In the genomic region with DNA sequence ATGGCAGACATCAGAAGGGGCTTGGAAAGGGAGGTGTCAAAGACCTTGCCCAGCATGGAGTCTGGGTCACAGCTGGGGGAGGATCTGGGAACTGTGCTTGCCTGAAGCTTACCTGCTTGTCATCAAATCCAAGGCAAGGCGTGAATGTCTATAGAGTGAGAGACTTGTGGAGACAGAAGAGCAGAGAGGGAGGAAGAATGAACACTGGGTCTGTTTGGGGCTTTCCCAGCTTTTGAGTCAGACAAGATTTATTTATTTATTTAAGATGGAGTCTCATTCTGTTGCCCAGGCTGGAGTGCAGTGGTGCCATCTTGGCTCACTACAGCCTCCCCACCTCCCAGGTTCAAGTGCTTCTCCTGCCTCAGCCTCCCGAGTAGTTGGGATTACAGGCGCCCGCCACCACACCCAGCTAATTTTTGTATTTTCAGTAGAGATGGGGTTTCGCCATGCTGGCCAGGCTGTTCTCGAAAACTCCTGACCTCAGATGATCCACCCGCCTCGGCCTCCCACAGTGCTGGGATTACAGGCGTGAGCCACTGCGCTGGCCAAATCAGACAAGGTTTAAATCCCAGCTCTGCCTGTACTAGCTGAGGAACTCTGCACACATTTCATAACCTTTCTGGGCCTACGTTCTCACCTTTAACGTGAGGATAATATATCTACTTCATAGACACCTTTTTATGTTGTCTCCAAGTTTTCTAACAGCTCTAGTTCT, we compare ENCODE assay signal across 11 cellular contexts. TPM values are rescaled to one million over a fixed set of nuclear protein-coding genes. Genes with fewer than 3 reads are reported as not detected.
DNase-seq lines count a peak whose midpoint lies in the region; ATAC-seq, FAIRE-seq and TF ChIP-seq lines count a peak whose summit lies in the region.
"Not testable (repeated sequence)": the region's sequence is repeated elsewhere in the genome, so short reads cannot be mapped to it uniquely, and the experiment has no call there.
"Had no signal": no experiment of that assay in that cellular context is flagged by ENCODE, and none has a peak within 500 bp of the region (broad histone marks: within the 10 kb centered on the region; RNA-seq: fewer than 3 reads in every experiment).

No MANE protein-coding gene starts in this region.

- H3K36me3 ChIP-seq in HepG2 (replicated peaks in 1 of 2; ENCODE audit: control insufficient read depth in 1 of 2, insufficient read depth in 2 of 2, low read length in 2 of 2) = peaks cover 41 to 70% of the 10 kb centered on the region in 2 experiments
- peaks cover 0 to 11% of the 10 kb centered on the region in 2 donors for H3K36me3 ChIP-seq in prostate gland
- peaks cover 50% of the 10 kb centered on the region for H3K36me3 ChIP-seq in suprapubic skin

- H3K9me3 ChIP-seq in CD4-positive, alpha-beta T cell (ENCODE audit: control insufficient read depth, low read length); HepG2 (ENCODE audit: low read length); prostate gland; suprapubic skin: not testable (repeated sequence)

- H3K9ac ChIP-seq in HepG2 (ENCODE audit: insufficient read depth, low read depth, low read length) = not testable (repeated sequence)

- WGBS in HepG2 (ENCODE audit: low lambda C conversion rate) = 98% methylated on average over 6 of the region's 12 CpGs
- WGBS in prostate gland = 65% methylated on average over 12 of the region's 12 CpGs
- 69% methylated on average over 12 of the region's 12 CpGs for WGBS in suprapubic skin

- not testable (repeated sequence) for H3K27me3 Mint-ChIP-seq in CD4-positive, alpha-beta T cell; activated T-cell treated with anti-CD3 and anti-CD28 coated beads, Interleukin-2, amount 50 U/mL, for 24 hours; central memory CD8-positive, alpha-beta T cell

- in situ Hi-C loops in HepG2 (cut with HindIII; ENCODE audit: extremely low pct_ligation_motif_present, low pct_unique_long_range_greater_than_20kb) = not testable (repeated sequence)

- not testable (repeated sequence) for H2AFZ ChIP-seq in HepG2 (ENCODE audit: low read length)

- H3K27ac ChIP-seq in CD4-positive, alpha-beta T cell (ENCODE audit: low read depth, low read length); HepG2 (ENCODE audit: extremely low read length, insufficient read depth, low read length): not testable (repeated sequence)
- H3K27ac ChIP-seq in prostate gland = peak overlapping the region; percentile 59 to 73
- H3K27ac ChIP-seq in suprapubic skin = peak overlapping the region; percentile 71

- H3K4me1 ChIP-seq in HepG2 (ENCODE audit: insufficient read depth, low read length) = peaks cover 29% of the 10 kb centered on the region
- not testable (repeated sequence) for H3K4me1 ChIP-seq in prostate gland (replicated peaks)
- H3K4me1 ChIP-seq in suprapubic skin = peaks cover 54% of the 10 kb centered on the region

- POLR2A ChIA-PET in CD4-positive, alpha-beta T cell (lab: Charles Lee) = interaction anchor here (0.7 to 2.7 kb wide), 3 partner anchors 9 to 56 kb away, joined by 3 to 10 read pairs (median 8); no protein-coding TSS in a partner anchor
- POLR2A ChIA-PET in HepG2 (lab: Yijun Ruan, JAX) = interaction anchor here (1.0 to 13.7 kb wide), 5 partner anchors 10 to 57 kb away, joined by 4 to 480 read pairs (median 12); partner anchors contain the start of genes SERPINF1 and SERPINF2

- H3K4me1 Mint-ChIP-seq in CD4-positive, alpha-beta T cell (ENCODE audit: low read depth) = peaks cover 11% of the 10 kb centered on the region
- H3K4me1 Mint-ChIP-seq in activated T-cell treated with anti-CD3 and anti-CD28 coated beads, Interleukin-2, amount 50 U/mL, for 24 hours (ENCODE audit: low read depth) = peaks cover 17% of the 10 kb centered on the region
- peaks cover 13% of the 10 kb centered on the region for H3K4me1 Mint-ChIP-seq in central memory CD8-positive, alpha-beta T cell

- peak in 1 of 2 experiments; percentile 33; a peak in 1 of 4 replicates for TF ChIP-seq POLR2A in HepG2 (IDR thresholded peaks at IDR 0.05; ENCODE audit: insufficient read depth in 1 of 2, low read depth in 2 of 2, low read length in 2 of 2)
- not testable (repeated sequence) for TF ChIP-seq POLR2A in prostate gland (IDR thresholded peaks at IDR 0.05); suprapubic skin (IDR thresholded peaks at IDR 0.05)

- H4K20me1 ChIP-seq in HepG2 (ENCODE audit: insufficient read depth, low read length) = not testable (repeated sequence)

- not testable (repeated sequence) for TF ChIP-seq RAD21 in HepG2 (CRISPR knock-in tag; IDR thresholded peaks at IDR 0.05)

- H3K27ac Mint-ChIP-seq in CD4-positive, alpha-beta T cell = peak overlapping the region; percentile 51
- H3K27ac Mint-ChIP-seq in activated T-cell treated with anti-CD3 and anti-CD28 coated beads, Interleukin-2, amount 50 U/mL, for 24 hours = peak overlapping the region; percentile 68
- H3K27ac Mint-ChIP-seq in central memory CD8-positive, alpha-beta T cell (ENCODE audit: low read depth) = peak overlapping the region; percentile 44

- H3K4me3 Mint-ChIP-seq in CD4-positive, alpha-beta T cell; activated T-cell treated with anti-CD3 and anti-CD28 coated beads, Interleukin-2, amount 50 U/mL, for 24 hours; central memory CD8-positive, alpha-beta T cell: not testable (repeated sequence)

- H3K79me2 ChIP-seq in HepG2 (ENCODE audit: insufficient read depth, low read length) = not testable (repeated sequence)

- not testable (repeated sequence) for BruUV-seq in HepG2 (replicated peaks; lab: Mats Ljungman, UMichigan)

- not testable (repeated sequence) for FAIRE-seq in HepG2 (lab: Jason Lieb, UNC)

- CTCF ChIA-PET in CD4-positive, alpha-beta T cell (lab: Charles Lee) = interaction anchor here (1.7 kb wide), 1 partner anchor 9 kb away, joined by 3 read pairs; no protein-coding TSS in a partner anchor
- CTCF ChIA-PET in HepG2 (lab: Yijun Ruan, JAX; ENCODE audit: low intra/inter-chr PET ratio, low total read pairs) = not testable (repeated sequence)

- not testable (repeated sequence) for DNase-seq in CD4-positive, alpha-beta T cell; activated T-cell treated with anti-CD3 and anti-CD28 coated beads, Interleukin-2, amount 50 U/mL, for 24 hours; central memory CD8-positive, alpha-beta T cell (ENCODE audit: low spot score in 2 of 2); HepG2 (ENCODE audit: low spot score); prostate gland (ENCODE audit: low spot score); suprapubic skin (ENCODE audit: low spot score in 2 of 2)
- DNase-seq in NCI-H69 (lab: John Stamatoyannopoulos, UW) (peak; percentile 4), Right ventricle myocardium inferior (ENCODE audit: missing footprints) (peak; percentile 57)

- intact Hi-C loops in CD4-positive, alpha-beta T cell (cut with DNase I, micrococcal nuclease); Right ventricle myocardium inferior (cut with DNase I); HepG2 (cut with micrococcal nuclease; ENCODE audit: unreplicated experiment); prostate gland (cut with DNase I): not testable (repeated sequence)

- TF ChIP-seq CTCF in CD4-positive, alpha-beta T cell (IDR thresholded peaks at IDR 0.05); HepG2 (CRISPR knock-in tag; IDR thresholded peaks at IDR 0.05); prostate gland (IDR thresholded peaks at IDR 0.05); suprapubic skin (IDR thresholded peaks at IDR 0.05): not testable (repeated sequence)

- not testable (repeated sequence) for ATAC-seq in CD4-positive, alpha-beta T cell (ENCODE audit: poor library complexity); central memory CD8-positive, alpha-beta T cell (replicated peaks; ENCODE audit: extremely low read depth, poor library complexity, severe bottlenecking); HepG2
- ATAC-seq in Right ventricle myocardium inferior = peak; percentile 62

- not testable (repeated sequence) for H3K4me2 ChIP-seq in HepG2 (ENCODE audit: low read depth, low read length)

- H3K36me3 Mint-ChIP-seq in CD4-positive, alpha-beta T cell (ENCODE audit: low read depth) = not testable (repeated sequence)
- peaks cover 31% of the 10 kb centered on the region for H3K36me3 Mint-ChIP-seq in activated T-cell treated with anti-CD3 and anti-CD28 coated beads, Interleukin-2, amount 50 U/mL, for 24 hours (ENCODE audit: low read depth)
- H3K36me3 Mint-ChIP-seq in central memory CD8-positive, alpha-beta T cell (ENCODE audit: insufficient read depth) = peaks cover 12% of the 10 kb centered on the region

- H3K27me3 ChIP-seq in CD4-positive, alpha-beta T cell (ENCODE audit: control insufficient read depth, insufficient read depth, low read length); HepG2 (ENCODE audit: control insufficient read depth in 1 of 2, insufficient read depth in 2 of 2, low read length in 2 of 2); prostate gland (replicated peaks; ENCODE audit: insufficient read depth); suprapubic skin: not testable (repeated sequence)

- not testable (repeated sequence) for TF ChIP-seq EP300 in HepG2 (IDR thresholded peaks at IDR 0.05; ENCODE audit: low read depth in 2 of 2, low read length in 2 of 2); HepG2 (CRISPR knock-in tag; IDR thresholded peaks at IDR 0.05; ENCODE audit: borderline replicate concordance); suprapubic skin (IDR thresholded peaks at IDR 0.05)

- H3K9me3 Mint-ChIP-seq in CD4-positive, alpha-beta T cell; activated T-cell treated with anti-CD3 and anti-CD28 coated beads, Interleukin-2, amount 50 U/mL, for 24 hours; central memory CD8-positive, alpha-beta T cell: not testable (repeated sequence)

- H3K4me3 ChIP-seq in HepG2 (replicated peaks in 1 of 3; ENCODE audit: insufficient read depth in 1 of 3, low read depth in 2 of 3, low read length in 3 of 3); prostate gland: not testable (repeated sequence)
- H3K4me3 ChIP-seq in suprapubic skin = peak overlapping the region; percentile 5

RNA-seq across cellular contexts. Expression of gene SERPINF1, which starts 11.3 kb away (rescaled TPM):
- total RNA-seq in CD4-positive, alpha-beta T cell = 1 to 10 TPM; 3.0 to 4.8 TPM
- total RNA-seq in Right ventricle myocardium inferior (198 TPM), HepG2 (2016; rRNA removed; fragmentation: Illumina TruSeq; extraction: Trizol) (418 and 853 TPM in 2 replicates), prostate gland (1,000 to 10,000 TPM in 1 of 2 donors, 100 to 1,000 TPM in 1; 119 to 2,127 TPM), suprapubic skin (100 to 1,000 TPM; 146 to 256 (median 194) TPM)
- total RNA-seq in HepG2 (2016; cell fraction: cytosol; rRNA removed; fragmentation: Illumina TruSeq; extraction: Trizol; ENCODE audit: low read depth) = 177 and 189 TPM in 2 replicates
- 427 and 844 TPM in 2 replicates for total RNA-seq in HepG2 (2016; cell fraction: insoluble cytoplasmic fraction; rRNA removed; fragmentation: Illumina TruSeq; extraction: Trizol)
- 209 and 251 TPM in 2 replicates for total RNA-seq in HepG2 (2016; cell fraction: membrane; rRNA removed; fragmentation: Illumina TruSeq; extraction: Trizol)
- total RNA-seq in HepG2 (2016; cell fraction: nucleus; rRNA removed; fragmentation: Illumina TruSeq; extraction: Trizol) = 690 and 808 TPM in 2 replicates
- 2,101 and 2,733 TPM in 2 replicates for polyA plus RNA-seq in HepG2 (2011; rRNA removed)
- 2,219 and 2,408 TPM in 2 replicates for polyA plus RNA-seq in HepG2 (2011; cell fraction: cytosol; rRNA removed)
- 1,095 and 1,323 TPM in 2 replicates for polyA plus RNA-seq in HepG2 (2011; cell fraction: nucleus; rRNA removed)
- polyA plus RNA-seq in HepG2 (2012) = 624 and 785 TPM in 2 replicates
- polyA plus RNA-seq in HepG2 (2016; cell fraction: cytosol; fragmentation: Illumina TruSeq; extraction: Trizol; ENCODE audit: low read depth) = 255 and 290 TPM in 2 replicates
- 625 and 642 TPM in 2 replicates for polyA plus RNA-seq in HepG2 (2016; cell fraction: insoluble cytoplasmic fraction; fragmentation: Illumina TruSeq; extraction: Trizol; ENCODE audit: low read depth)
- polyA plus RNA-seq in HepG2 (2016; cell fraction: membrane; fragmentation: Illumina TruSeq; extraction: Trizol; ENCODE audit: low read depth) = 280 and 299 TPM in 2 replicates
- 1,428 and 1,667 TPM in 2 replicates for polyA plus RNA-seq in HepG2 (2016; cell fraction: nucleus; fragmentation: Illumina TruSeq; extraction: Trizol; ENCODE audit: insufficient read depth, low read depth)
- polyA minus RNA-seq in HepG2 (2011; rRNA and poly(A)+ RNA removed; ENCODE audit: low replicate concordance) = 1.4 and 887 TPM in 2 replicates
- 345 and 528 TPM in 2 replicates for polyA minus RNA-seq in HepG2 (2011; cell fraction: cytosol; rRNA and poly(A)+ RNA removed)
- polyA minus RNA-seq in HepG2 (2011; cell fraction: nucleus; rRNA and poly(A)+ RNA removed) = 167 and 268 TPM in 2 replicates
- total RNA-seq: activated CD4-positive, alpha-beta memory T cell treated with anti-CD3 and anti-CD28 coated beads, Interleukin-2, amount 10 ng/mL, durations not matched to agents 7 days and 5 days had no signal

RNA-seq across cellular contexts. Expression of gene SERPINF2, which starts 30.5 kb away (rescaled TPM):
- total RNA-seq in CD4-positive, alpha-beta T cell = under 1 TPM; 0.49 to 0.59 TPM
- total RNA-seq in Right ventricle myocardium inferior (0.73 TPM), HepG2 (2016; rRNA removed; fragmentation: Illumina TruSeq; extraction: Trizol) (123 and 309 TPM in 2 replicates), prostate gland (10 to 100 TPM; 30.4 to 56.1 TPM), suprapubic skin (1 to 10 TPM; 3.9 to 7.4 (median 5.9) TPM)
- total RNA-seq in HepG2 (2016; cell fraction: cytosol; rRNA removed; fragmentation: Illumina TruSeq; extraction: Trizol; ENCODE audit: low read depth) = 43.1 and 45.3 TPM in 2 replicates
- total RNA-seq in HepG2 (2016; cell fraction: insoluble cytoplasmic fraction; rRNA removed; fragmentation: Illumina TruSeq; extraction: Trizol) = 113 and 316 TPM in 2 replicates
- 90.4 and 105 TPM in 2 replicates for total RNA-seq in HepG2 (2016; cell fraction: membrane; rRNA removed; fragmentation: Illumina TruSeq; extraction: Trizol)
- total RNA-seq in HepG2 (2016; cell fraction: nucleus; rRNA removed; fragmentation: Illumina TruSeq; extraction: Trizol) = 243 and 286 TPM in 2 replicates
- 548 and 871 TPM in 2 replicates for polyA plus RNA-seq in HepG2 (2011; rRNA removed)
- 573 and 676 TPM in 2 replicates for polyA plus RNA-seq in HepG2 (2011; cell fraction: cytosol; rRNA removed)
- polyA plus RNA-seq in HepG2 (2011; cell fraction: nucleus; rRNA removed) = 1,260 and 1,369 TPM in 2 replicates
- polyA plus RNA-seq in HepG2 (2012) = 401 and 511 TPM in 2 replicates
- 58.6 and 61.9 TPM in 2 replicates for polyA plus RNA-seq in HepG2 (2016; cell fraction: cytosol; fragmentation: Illumina TruSeq; extraction: Trizol; ENCODE audit: low read depth)
- polyA plus RNA-seq in HepG2 (2016; cell fraction: insoluble cytoplasmic fraction; fragmentation: Illumina TruSeq; extraction: Trizol; ENCODE audit: low read depth) = 142 and 163 TPM in 2 replicates
- polyA plus RNA-seq in HepG2 (2016; cell fraction: membrane; fragmentation: Illumina TruSeq; extraction: Trizol; ENCODE audit: low read depth) = 96.0 and 97.4 TPM in 2 replicates
- 572 and 581 TPM in 2 replicates for polyA plus RNA-seq in HepG2 (2016; cell fraction: nucleus; fragmentation: Illumina TruSeq; extraction: Trizol; ENCODE audit: insufficient read depth, low read depth)
- polyA minus RNA-seq in HepG2 (2011; rRNA and poly(A)+ RNA removed; ENCODE audit: low replicate concordance) = 1.3 and 600 TPM in 2 replicates
- polyA minus RNA-seq in HepG2 (2011; cell fraction: cytosol; rRNA and poly(A)+ RNA removed) = 283 and 408 TPM in 2 replicates
- 211 and 291 TPM in 2 replicates for polyA minus RNA-seq in HepG2 (2011; cell fraction: nucleus; rRNA and poly(A)+ RNA removed)
- total RNA-seq: HFFc6 had no signal
- polyA plus RNA-seq: neural cell had no signal

RNA-seq across cellular contexts. Expression of gene WDR81, which starts 48.7 kb away (rescaled TPM):
- total RNA-seq in CD4-positive, alpha-beta T cell = 10 to 100 TPM; 24.8 to 25.0 TPM
- 10.4 TPM for total RNA-seq in Right ventricle myocardium inferior
- 12.5 and 16.7 TPM in 2 replicates for total RNA-seq in HepG2 (2016; rRNA removed; fragmentation: Illumina TruSeq; extraction: Trizol)
- total RNA-seq in HepG2 (2016; cell fraction: cytosol; rRNA removed; fragmentation: Illumina TruSeq; extraction: Trizol; ENCODE audit: low read depth) = 3.6 and 3.9 TPM in 2 replicates
- 9.9 and 18.3 TPM in 2 replicates for total RNA-seq in HepG2 (2016; cell fraction: insoluble cytoplasmic fraction; rRNA removed; fragmentation: Illumina TruSeq; extraction: Trizol)
- total RNA-seq in HepG2 (2016; cell fraction: membrane; rRNA removed; fragmentation: Illumina TruSeq; extraction: Trizol) = 5.3 and 6.1 TPM in 2 replicates
- 16.0 and 19.6 TPM in 2 replicates for total RNA-seq in HepG2 (2016; cell fraction: nucleus; rRNA removed; fragmentation: Illumina TruSeq; extraction: Trizol)
- 9.1 and 15.1 TPM in 2 replicates for polyA plus RNA-seq in HepG2 (2011; rRNA removed)
- 6.4 and 10.5 TPM in 2 replicates for polyA plus RNA-seq in HepG2 (2011; cell fraction: cytosol; rRNA removed)
- polyA plus RNA-seq in HepG2 (2011; cell fraction: nucleus; rRNA removed) = 60.8 and 75.3 TPM in 2 replicates
- polyA plus RNA-seq in HepG2 (2012) = 8.5 and 12.5 TPM in 2 replicates
- polyA plus RNA-seq in HepG2 (2016; cell fraction: cytosol; fragmentation: Illumina TruSeq; extraction: Trizol; ENCODE audit: low read depth) = 1.8 and 2.2 TPM in 2 replicates
- polyA plus RNA-seq in HepG2 (2016; cell fraction: insoluble cytoplasmic fraction; fragmentation: Illumina TruSeq; extraction: Trizol; ENCODE audit: low read depth) = 10.4 and 13.7 TPM in 2 replicates
- polyA plus RNA-seq in HepG2 (2016; cell fraction: membrane; fragmentation: Illumina TruSeq; extraction: Trizol; ENCODE audit: low read depth) = 3.1 and 3.3 TPM in 2 replicates
- polyA plus RNA-seq in HepG2 (2016; cell fraction: nucleus; fragmentation: Illumina TruSeq; extraction: Trizol; ENCODE audit: insufficient read depth, low read depth) = 42.6 and 43.3 TPM in 2 replicates
- polyA minus RNA-seq in HepG2 (2011; rRNA and poly(A)+ RNA removed; ENCODE audit: low replicate concordance) = 15.7 and 46.8 TPM in 2 replicates
- polyA minus RNA-seq in HepG2 (2011; cell fraction: cytosol; rRNA and poly(A)+ RNA removed) = 13.4 and 15.0 TPM in 2 replicates
- 18.0 and 22.3 TPM in 2 replicates for polyA minus RNA-seq in HepG2 (2011; cell fraction: nucleus; rRNA and poly(A)+ RNA removed)
- 10 to 100 TPM; 39.2 to 72.9 TPM for total RNA-seq in prostate gland
- 10 to 100 TPM; 40.0 to 61.7 (median 51.3) TPM for total RNA-seq in suprapubic skin

RNA-seq across cellular contexts. Expression of gene SMYD4, which starts 56.5 kb away (rescaled TPM):
- total RNA-seq in CD4-positive, alpha-beta T cell = 10 to 100 TPM in 1 of 2 experiments, 1 to 10 TPM in 1; 9.3 to 10.6 TPM
- total RNA-seq in Right ventricle myocardium inferior (9.9 TPM), HepG2 (2016; rRNA removed; fragmentation: Illumina TruSeq; extraction: Trizol) (9.8 and 11.3 TPM in 2 replicates), prostate gland (10 to 100 TPM; 13.6 to 14.7 TPM), suprapubic skin (10 to 100 TPM in 2 of 4 donors, 1 to 10 TPM in 2; 6.4 to 31.7 (median 14.3) TPM)
- 6.9 and 7.8 TPM in 2 replicates for total RNA-seq in HepG2 (2016; cell fraction: cytosol; rRNA removed; fragmentation: Illumina TruSeq; extraction: Trizol; ENCODE audit: low read depth)
- 8.4 and 10.3 TPM in 2 replicates for total RNA-seq in HepG2 (2016; cell fraction: insoluble cytoplasmic fraction; rRNA removed; fragmentation: Illumina TruSeq; extraction: Trizol)
- 5.6 and 5.7 TPM in 2 replicates for total RNA-seq in HepG2 (2016; cell fraction: membrane; rRNA removed; fragmentation: Illumina TruSeq; extraction: Trizol)
- total RNA-seq in HepG2 (2016; cell fraction: nucleus; rRNA removed; fragmentation: Illumina TruSeq; extraction: Trizol) = 15.8 and 16.9 TPM in 2 replicates
- 7.4 and 7.9 TPM in 2 replicates for polyA plus RNA-seq in HepG2 (2011; rRNA removed)
- 3.4 and 4.0 TPM in 2 replicates for polyA plus RNA-seq in HepG2 (2011; cell fraction: cytosol; rRNA removed)
- polyA plus RNA-seq in HepG2 (2011; cell fraction: nucleus; rRNA removed) = 10.1 and 12.5 TPM in 2 replicates
- 4.6 and 6.0 TPM in 2 replicates for polyA plus RNA-seq in HepG2 (2012)
- polyA plus RNA-seq in HepG2 (2016; cell fraction: cytosol; fragmentation: Illumina TruSeq; extraction: Trizol; ENCODE audit: low read depth) = 1.3 and 2.0 TPM in 2 replicates
- polyA plus RNA-seq in HepG2 (2016; cell fraction: insoluble cytoplasmic fraction; fragmentation: Illumina TruSeq; extraction: Trizol; ENCODE audit: low read depth) = 4.1 and 5.3 TPM in 2 replicates
- polyA plus RNA-seq in HepG2 (2016; cell fraction: membrane; fragmentation: Illumina TruSeq; extraction: Trizol; ENCODE audit: low read depth) = 1.4 and 1.8 TPM in 2 replicates
- polyA plus RNA-seq in HepG2 (2016; cell fraction: nucleus; fragmentation: Illumina TruSeq; extraction: Trizol; ENCODE audit: insufficient read depth, low read depth) = 18.3 and 20.1 TPM in 2 replicates
- 19.3 and 35.9 TPM in 2 replicates for polyA minus RNA-seq in HepG2 (2011; rRNA and poly(A)+ RNA removed; ENCODE audit: low replicate concordance)
- polyA minus RNA-seq in HepG2 (2011; cell fraction: cytosol; rRNA and poly(A)+ RNA removed) = 3.6 and 3.8 TPM in 2 replicates
- 19.4 and 21.5 TPM in 2 replicates for polyA minus RNA-seq in HepG2 (2011; cell fraction: nucleus; rRNA and poly(A)+ RNA removed)

RNA-seq across cellular contexts. Expression of gene RPA1, which starts 56.6 kb away (rescaled TPM):
- 10 to 100 TPM; 38.6 to 38.7 TPM for total RNA-seq in CD4-positive, alpha-beta T cell
- total RNA-seq in Right ventricle myocardium inferior (56.3 TPM), HepG2 (2016; rRNA removed; fragmentation: Illumina TruSeq; extraction: Trizol) (13.9 and 53.3 TPM in 2 replicates), prostate gland (10 to 100 TPM; 33.0 to 34.0 TPM), suprapubic skin (10 to 100 TPM; 27.6 to 58.2 (median 36.7) TPM)
- total RNA-seq in HepG2 (2016; cell fraction: cytosol; rRNA removed; fragmentation: Illumina TruSeq; extraction: Trizol; ENCODE audit: low read depth) = 8.1 and 14.0 TPM in 2 replicates
- total RNA-seq in HepG2 (2016; cell fraction: insoluble cytoplasmic fraction; rRNA removed; fragmentation: Illumina TruSeq; extraction: Trizol) = 13.1 and 49.9 TPM in 2 replicates
- 13.5 and 14.0 TPM in 2 replicates for total RNA-seq in HepG2 (2016; cell fraction: membrane; rRNA removed; fragmentation: Illumina TruSeq; extraction: Trizol)
- 20.2 and 24.8 TPM in 2 replicates for total RNA-seq in HepG2 (2016; cell fraction: nucleus; rRNA removed; fragmentation: Illumina TruSeq; extraction: Trizol)
- polyA plus RNA-seq in HepG2 (2011; rRNA removed) = 25.6 and 37.6 TPM in 2 replicates
- polyA plus RNA-seq in HepG2 (2011; cell fraction: cytosol; rRNA removed) = 27.1 and 28.9 TPM in 2 replicates
- polyA plus RNA-seq in HepG2 (2011; cell fraction: nucleus; rRNA removed) = 16.5 and 18.5 TPM in 2 replicates
- 17.6 and 31.9 TPM in 2 replicates for polyA plus RNA-seq in HepG2 (2012)
- polyA plus RNA-seq in HepG2 (2016; cell fraction: cytosol; fragmentation: Illumina TruSeq; extraction: Trizol; ENCODE audit: low read depth) = 3.7 and 4.5 TPM in 2 replicates
- polyA plus RNA-seq in HepG2 (2016; cell fraction: insoluble cytoplasmic fraction; fragmentation: Illumina TruSeq; extraction: Trizol; ENCODE audit: low read depth) = 101 and 117 TPM in 2 replicates
- polyA plus RNA-seq in HepG2 (2016; cell fraction: membrane; fragmentation: Illumina TruSeq; extraction: Trizol; ENCODE audit: low read depth) = 10.9 and 12.5 TPM in 2 replicates
- polyA plus RNA-seq in HepG2 (2016; cell fraction: nucleus; fragmentation: Illumina TruSeq; extraction: Trizol; ENCODE audit: insufficient read depth, low read depth) = 50.9 and 54.7 TPM in 2 replicates
- polyA minus RNA-seq in HepG2 (2011; rRNA and poly(A)+ RNA removed; ENCODE audit: low replicate concordance) = 36.8 and 136 TPM in 2 replicates
- 17.9 and 20.5 TPM in 2 replicates for polyA minus RNA-seq in HepG2 (2011; cell fraction: cytosol; rRNA and poly(A)+ RNA removed)
- 8.1 and 9.6 TPM in 2 replicates for polyA minus RNA-seq in HepG2 (2011; cell fraction: nucleus; rRNA and poly(A)+ RNA removed)

Comparison
In these comparisons a context has a peak if more than half of its experiments do, and no peak if none do; other contexts are left out.
1. RNA of gene SERPINF1, which starts 11.3 kb away (total RNA-seq): 119 to 2,127 TPM in prostate gland, 177 to 853 TPM in HepG2, 146 to 256 TPM in suprapubic skin and 198 TPM in Right ventricle myocardium inferior (single experiment); 3.0 to 4.8 TPM in CD4-positive, alpha-beta T cell; every median in the first group is over 10 times any median in the second.
2. Peak in every context shown above with its lines, with median percentiles within 50 percentile points of each other: H3K27ac Mint-ChIP-seq.